8 cellular contexts compared by ENCODE assay signal in the genomic region with DNA sequence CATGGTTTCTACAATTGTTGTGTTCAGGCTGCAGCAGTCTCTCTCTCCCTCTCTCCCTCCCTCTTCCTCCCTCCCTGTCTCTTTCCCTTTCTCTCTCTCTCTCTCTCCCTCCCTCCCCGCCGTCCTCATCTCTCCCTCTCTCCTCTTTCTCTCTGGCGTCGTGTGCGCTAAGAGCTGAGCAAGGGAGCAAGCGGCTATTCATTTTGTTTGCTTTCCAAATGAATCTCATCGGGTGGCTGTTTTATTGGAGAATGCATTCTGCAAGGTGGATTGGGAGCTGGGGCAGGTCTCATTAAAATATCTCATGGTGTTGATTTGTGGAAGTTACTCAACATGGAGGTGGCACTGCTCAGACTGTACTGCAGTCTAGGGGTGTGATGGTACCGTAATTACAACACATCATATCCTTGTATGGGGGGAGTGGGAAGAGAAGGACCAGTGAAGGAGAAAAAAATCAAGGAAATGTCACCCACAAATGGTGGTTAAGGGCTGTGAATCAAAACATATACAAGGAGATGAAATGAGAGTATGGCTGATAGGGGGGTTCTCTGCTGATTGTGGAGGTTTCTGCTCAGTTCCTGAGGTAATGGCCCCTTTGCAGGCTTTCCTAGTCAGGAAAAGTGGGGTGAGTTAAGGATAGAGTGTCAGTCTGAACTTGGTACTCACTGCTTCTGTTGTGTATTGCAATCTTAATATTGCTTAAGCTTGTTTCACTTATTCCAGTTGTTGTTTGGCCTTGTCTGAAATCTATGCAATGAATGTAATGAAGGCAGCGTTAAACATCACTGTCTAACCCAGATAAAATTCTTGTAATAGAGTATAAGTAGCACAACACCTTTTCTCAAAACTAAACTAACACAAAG. TPM values are rescaled to one million over a fixed set of nuclear protein-coding genes. Genes with fewer than 3 reads are reported as not detected.
DNase-seq lines count a peak whose midpoint lies in the region; ATAC-seq and TF ChIP-seq lines count a peak whose summit lies in the region.

No MANE protein-coding gene starts in this region.

- H3K4me3 ChIP-seq in thoracic aorta: peak overlapping the region; percentile 100

- H3K4me1 ChIP-seq in thoracic aorta (ENCODE audit: control insufficient read depth in 1 of 2, low read depth in 2 of 2): peaks cover 11 to 33% of the 10 kb centered on the region in 2 donors

- intact Hi-C loops in MCF 10A (cut with micrococcal nuclease): loop anchor here (1.0 kb wide), 1 partner anchor 15 kb away; no protein-coding TSS in a partner anchor

- no peak for TF ChIP-seq CTCF in MCF 10A (IDR thresholded peaks at IDR 0.05; ENCODE audit: unreplicated experiment)
- no peak for TF ChIP-seq CTCF in thoracic aorta (IDR thresholded peaks at IDR 0.05)

- no peaks in the 10 kb centered on the region for H3K27me3 Mint-ChIP-seq in MCF 10A (ENCODE audit: insufficient read depth, unreplicated experiment)

- DNase-seq in EH (ENCODE audit: low read depth): peak; percentile 46
- peak; percentile 10 for DNase-seq in NCI-H2029 treated with DMSO at 0.1 percent for 48 hours (lab: John Stamatoyannopoulos, UW)
- DNase-seq in MCF 10A (ENCODE audit: unreplicated experiment): no peak
- DNase-seq in left lobe of liver (ENCODE audit: low spot score): no peak
- DNase-seq in thoracic aorta (ENCODE audit: low spot score): no peak
- no peak for DNase-seq in NCI-H226
- DNase-seq in stimulated activated CD4-positive, alpha-beta T cell treated with anti-CD3 and anti-CD28 coated beads, Interleukin-4, amount 100 ng/mL, for 4 hours: no peak

- no peak overlapping the region for H3K27ac Mint-ChIP-seq in MCF 10A (ENCODE audit: low read depth, unreplicated experiment)

- no TSS peak for BruUV-seq in MCF 10A (replicated peaks; lab: Mats Ljungman, UMichigan)

- H3K27me3 ChIP-seq in thoracic aorta (replicated peaks; ENCODE audit: insufficient read depth): no peaks in the 10 kb centered on the region

- H3K4me3 Mint-ChIP-seq in MCF 10A (ENCODE audit: unreplicated experiment): peak overlapping the region; percentile 99

- H3K36me3 ChIP-seq in thoracic aorta: peaks cover 9% of the 10 kb centered on the region

- peaks cover 64% of the 10 kb centered on the region for H3K36me3 Mint-ChIP-seq in MCF 10A (ENCODE audit: insufficient read depth, unreplicated experiment)

- ATAC-seq in left lobe of liver (peak; percentile 19), thoracic aorta (ENCODE audit: insufficient number of reproducible peaks, low FRiP score, low read depth) (no peak), GM19395 (IDR thresholded peaks at IDR 0.05; ENCODE audit: unreplicated experiment) (no peak)

- H3K9me3 ChIP-seq in thoracic aorta: no peaks in the 10 kb centered on the region

- peaks cover 20% of the 10 kb centered on the region for H3K4me1 Mint-ChIP-seq in MCF 10A (ENCODE audit: insufficient read depth, unreplicated experiment)

- POLR2A ChIA-PET in MCF 10A (lab: Yijun Ruan, JAX): interaction anchor here (0.6 to 6.3 kb wide), 22 partner anchors 9 to 283 kb away, joined by 3 to 160 read pairs (median 5); a partner anchor contains a TSS

- CTCF ChIA-PET in MCF 10A (lab: Yijun Ruan, JAX): interaction anchor here (0.7 to 3.4 kb wide), 13 partner anchors 10 to 185 kb away, joined by 3 to 38 read pairs (median 4); a partner anchor contains a TSS

- no peaks in the 10 kb centered on the region for H3K9me3 Mint-ChIP-seq in MCF 10A (ENCODE audit: unreplicated experiment)

- H3K27ac ChIP-seq in thoracic aorta: peak overlapping the region; percentile 96 to 97

RNA-seq across cellular contexts. Expression of a gene that starts 2.7 kb away (rescaled TPM):
- total RNA-seq in MCF 10A (2022) (59.8 and 62.2 TPM in 2 replicates), left lobe of liver (45.9 TPM), thoracic aorta (100 to 1,000 TPM in 1 of 2 donors, 10 to 100 TPM in 1; 69.3 to 107 TPM)

RNA-seq across cellular contexts. Expression of a gene that starts 15.8 kb away (rescaled TPM):
- 73.5 and 78.3 TPM in 2 replicates for total RNA-seq in MCF 10A (2022)
- 25.1 TPM for total RNA-seq in left lobe of liver
- total RNA-seq in thoracic aorta: 100 to 1,000 TPM in 1 of 2 donors, 10 to 100 TPM in 1; 81.8 to 108 TPM

RNA-seq across cellular contexts. Expression of a gene that starts 24.1 kb away (rescaled TPM):
- total RNA-seq in MCF 10A (2022) (7.5 and 8.8 TPM in 2 replicates), left lobe of liver (18.6 TPM), thoracic aorta (10 to 100 TPM; 10.3 to 29.1 TPM)

RNA-seq across cellular contexts. Expression of a gene that starts 52.8 kb away (rescaled TPM):
- total RNA-seq in MCF 10A (2022) (4.9 and 5.6 TPM in 2 replicates), left lobe of liver (19.3 TPM), thoracic aorta (10 to 100 TPM in 1 of 2 donors, 1 to 10 TPM in 1; 7.3 to 21.7 TPM)

Comparison
In these comparisons a context has a peak if more than half of its experiments do, and no peak if none do; other contexts are left out.
1. DNase-seq: peak in EH (single experiment) and NCI-H2029 treated with DMSO at 0.1 percent for 48 hours (single experiment); none in MCF 10A (single experiment), left lobe of liver (single experiment), thoracic aorta (single experiment), NCI-H226 (single experiment) and stimulated activated CD4-positive, alpha-beta T cell treated with anti-CD3 and anti-CD28 coated beads, Interleukin-4, amount 100 ng/mL, for 4 hours (0 of 2).